Comparison of ENCODE assay signal across 8 cellular contexts in genomic region chr1:52054496-52055065, GRCh38. TPM values are rescaled to one million over a fixed set of nuclear protein-coding genes. Genes with fewer than 3 reads are reported as not detected.
A peak's percentile ranks its signal among the peaks of the same experiment; 100 is the strongest.
DNase-seq lines count a peak whose midpoint lies in the region; ATAC-seq, FAIRE-seq and TF ChIP-seq lines count a peak whose summit lies in the region.

No MANE protein-coding gene starts in this region.

- CTCF ChIA-PET in activated CD4-positive, alpha-beta T cell treated with anti-CD3 and anti-CD28 coated beads for 36 hours (lab: Charles Lee): interaction anchor here (0.6 kb wide), 1 partner anchor 446 kb away, joined by 3 read pairs; no protein-coding TSS in a partner anchor

- H3K4me1 ChIP-seq in kidney (ENCODE audit: control insufficient read depth in 1 of 2, insufficient read depth in 1 of 2, low read depth in 1 of 2, low read length in 2 of 2): peaks cover 17 to 24% of the 10 kb centered on the region in 2 donors
- peaks cover 33% of the 10 kb centered on the region for H3K4me1 ChIP-seq in testis

- H3K27ac Mint-ChIP-seq in activated CD4-positive, alpha-beta T cell treated with anti-CD3 and anti-CD28 coated beads for 36 hours: peak overlapping the region; percentile 99
- peak overlapping the region; percentile 94 to 96 for H3K27ac Mint-ChIP-seq in activated naive CD4-positive, alpha-beta T cell treated with anti-CD3 and anti-CD28 coated beads, Interleukin-2, amount 50 U/mL, for 72 hours

- TF ChIP-seq CTCF in kidney (IDR thresholded peaks at IDR 0.05; ENCODE audit: borderline replicate concordance, extremely low read depth, insufficient read depth) (no peak), testis (IDR thresholded peaks at IDR 0.05) (no peak), GM13976 (IDR thresholded peaks at IDR 0.05; ENCODE audit: borderline replicate concordance, control extremely low read depth, extremely low read depth, insufficient read depth, missing control alignments) (no peak)

- no peaks in the 10 kb centered on the region for H3K27me3 ChIP-seq in testis

- intact Hi-C loops in activated CD4-positive, alpha-beta T cell treated with anti-CD3 and anti-CD28 coated beads for 36 hours (cut with DNase I, micrococcal nuclease): loop anchor here (1.0 to 10.0 kb wide), 9 partner anchors 176 to 1784 kb away; partner anchors contain the start of genes CPT2 (in 1 of the 2), ECHDC2 (in 1 of the 2), NDC1 (in 1 of the 2) and NRDC (in 1 of the 2)
- intact Hi-C loops in kidney (cut with DNase I) (no loop called here), testis (cut with DNase I; ENCODE audit: low total_unique reads) (no loop called here)

- no peaks in the 10 kb centered on the region for H3K27me3 Mint-ChIP-seq in activated CD4-positive, alpha-beta T cell treated with anti-CD3 and anti-CD28 coated beads for 36 hours

- in situ Hi-C loops in GM13976 (cut with MboI; ENCODE audit: low sequenced_read_pairs, unreplicated experiment): no loop called here

- POLR2A ChIA-PET in activated CD4-positive, alpha-beta T cell treated with anti-CD3 and anti-CD28 coated beads for 36 hours (lab: Charles Lee): interaction anchor here (0.6 to 1.8 kb wide), 4 partner anchors 30 to 349 kb away, joined by 3 to 8 read pairs (median 5); partner anchors contain the start of gene CC2D1B

- 2 to 3% methylated on average over 13 of the region's 13 CpGs for WGBS in testis, 2 donors

- DNase-seq in activated CD4-positive, alpha-beta T cell treated with anti-CD3 and anti-CD28 coated beads for 36 hours: no peak
- DNase-seq in activated CD4-positive, alpha-beta T cell treated with anti-CD3 and anti-CD28 coated beads, Interleukin-2, amount 50 U/mL, for 1 hour: no peak
- DNase-seq in activated naive CD4-positive, alpha-beta T cell treated with anti-CD3 and anti-CD28 coated beads, Interleukin-2, amount 50 U/mL, for 72 hours (ENCODE audit: low spot score in 2 of 2): peak in 1 of 2 donors; percentile 9
- no peak for DNase-seq in kidney
- no peak for DNase-seq in testis
- no peak for DNase-seq in activated effector memory CD4-positive, alpha-beta T cell treated with anti-CD3 and anti-CD28 coated beads, Interleukin-2, amount 50 U/mL, for 16 hours
- DNase-seq in GM13976 (ENCODE audit: low spot score): no peak
- no peak for DNase-seq in kidney glomerular epithelial cell (lab: John Stamatoyannopoulos, UW)

- H3K4me1 Mint-ChIP-seq in activated CD4-positive, alpha-beta T cell treated with anti-CD3 and anti-CD28 coated beads for 36 hours: peaks cover 44% of the 10 kb centered on the region

- H3K9ac ChIP-seq in kidney (ENCODE audit: low read length in 2 of 2): peak overlapping the region; percentile 80 to 96

- H3K27ac ChIP-seq in kidney (ENCODE audit: low read depth in 2 of 2, low read length in 2 of 2) (peak overlapping the region; percentile 81 to 93), testis (peak overlapping the region; percentile 16 to 91)

- no peak for ATAC-seq in activated CD4-positive, alpha-beta T cell treated with anti-CD3 and anti-CD28 coated beads for 36 hours
- ATAC-seq in activated naive CD4-positive, alpha-beta T cell treated with anti-CD3 and anti-CD28 coated beads, Interleukin-2, amount 50 U/mL, for 72 hours: no peak

- peaks cover 0 to 6% of the 10 kb centered on the region in 2 donors for H3K36me3 ChIP-seq in kidney (ENCODE audit: control insufficient read depth in 1 of 2, insufficient read depth in 2 of 2, low read length in 2 of 2)
- no peaks in the 10 kb centered on the region for H3K36me3 ChIP-seq in testis (ENCODE audit: low read depth, missing control alignments)

- H3K4me3 ChIP-seq in kidney (ENCODE audit: low read length in 2 of 2): peak overlapping the region; percentile 82 to 88
- peak overlapping the region; percentile 96 to 97 for H3K4me3 ChIP-seq in testis

- H3K36me3 Mint-ChIP-seq in activated CD4-positive, alpha-beta T cell treated with anti-CD3 and anti-CD28 coated beads for 36 hours (ENCODE audit: low read depth): peaks cover 33% of the 10 kb centered on the region
- H3K36me3 Mint-ChIP-seq in activated naive CD4-positive, alpha-beta T cell treated with anti-CD3 and anti-CD28 coated beads, Interleukin-2, amount 50 U/mL, for 72 hours: peaks cover 43 to 45% of the 10 kb centered on the region in 2 donors

- FAIRE-seq in kidney (lab: Jason Lieb, UNC): no peak

- H3K4me3 Mint-ChIP-seq in activated CD4-positive, alpha-beta T cell treated with anti-CD3 and anti-CD28 coated beads for 36 hours: peak overlapping the region; percentile 91

- H3K9me3 Mint-ChIP-seq in activated CD4-positive, alpha-beta T cell treated with anti-CD3 and anti-CD28 coated beads for 36 hours (ENCODE audit: low read depth): no peaks in the 10 kb centered on the region
- H3K9me3 Mint-ChIP-seq in activated naive CD4-positive, alpha-beta T cell treated with anti-CD3 and anti-CD28 coated beads, Interleukin-2, amount 50 U/mL, for 72 hours: no peaks in the 10 kb centered on the region

- H3K9me3 ChIP-seq in kidney (ENCODE audit: control insufficient read depth in 1 of 2, low read length in 2 of 2): no peaks in the 10 kb centered on the region
- no peaks in the 10 kb centered on the region for H3K9me3 ChIP-seq in testis

- no peak for TF ChIP-seq POLR2A in testis (IDR thresholded peaks at IDR 0.05)

RNA-seq across cellular contexts. Expression of gene TXNDC12, which starts 0.4 kb away (rescaled TPM):
- 10 to 100 TPM; 21.9 to 31.5 TPM for total RNA-seq in activated CD4-positive, alpha-beta T cell treated with anti-CD3 and anti-CD28 coated beads for 36 hours
- total RNA-seq in activated naive CD4-positive, alpha-beta T cell treated with anti-CD3 and anti-CD28 coated beads, Interleukin-2, amount 50 U/mL, for 72 hours: 10 to 100 TPM; 42.8 to 45.0 TPM
- 46.0 TPM for total RNA-seq in kidney
- polyA plus RNA-seq in kidney (ENCODE audit: insufficient read depth, low read depth, low replicate concordance): 40.5 TPM
- 10 to 100 TPM; 33.3 to 38.4 TPM for total RNA-seq in testis
- polyA plus RNA-seq in testis (ENCODE audit: insufficient read depth, low read depth, low replicate concordance): 39.2 TPM

RNA-seq across cellular contexts. Expression of gene BTF3L4, which starts 1.5 kb away (rescaled TPM):
- total RNA-seq in activated CD4-positive, alpha-beta T cell treated with anti-CD3 and anti-CD28 coated beads for 36 hours: 10 to 100 TPM; 33.8 to 37.8 TPM
- total RNA-seq in activated naive CD4-positive, alpha-beta T cell treated with anti-CD3 and anti-CD28 coated beads, Interleukin-2, amount 50 U/mL, for 72 hours: 10 to 100 TPM; 28.8 to 29.9 TPM
- total RNA-seq in kidney (41.5 TPM), testis (10 to 100 TPM; 44.5 to 49.5 TPM)
- polyA plus RNA-seq in kidney (ENCODE audit: insufficient read depth, low read depth, low replicate concordance) (45.3 TPM), testis (ENCODE audit: insufficient read depth, low read depth, low replicate concordance) (79.7 TPM)

RNA-seq across cellular contexts. Expression of gene KTI12, which starts 21.0 kb away (rescaled TPM):
- 10 to 100 TPM in 1 of 2 experiments, 1 to 10 TPM in 1; 7.6 to 12.3 TPM for total RNA-seq in activated CD4-positive, alpha-beta T cell treated with anti-CD3 and anti-CD28 coated beads for 36 hours
- 10 to 100 TPM; 12.2 to 12.3 TPM for total RNA-seq in activated naive CD4-positive, alpha-beta T cell treated with anti-CD3 and anti-CD28 coated beads, Interleukin-2, amount 50 U/mL, for 72 hours
- 8.5 TPM for total RNA-seq in kidney
- 6.4 TPM for polyA plus RNA-seq in kidney (ENCODE audit: insufficient read depth, low read depth, low replicate concordance)
- total RNA-seq in testis: 10 to 100 TPM; 15.2 to 15.7 TPM
- 10.6 TPM for polyA plus RNA-seq in testis (ENCODE audit: insufficient read depth, low read depth, low replicate concordance)

Comparison
In these comparisons a context has a peak if more than half of its experiments do, and no peak if none do; other contexts are left out.
1. intact Hi-C loops: an anchor here in activated CD4-positive, alpha-beta T cell treated with anti-CD3 and anti-CD28 coated beads for 36 hours (1.0 to 10.0 kb wide); none called in kidney and testis.